ENCODE assay signal across 1 cellular context in genomic region chr7:20365486-20365885, GRCh38.
TF ChIP-seq lines count a peak whose summit lies in the region.

No MANE protein-coding gene starts in this region.

TF ChIP-seq in SK-N-SH treated with all-trans-retinoic acid at 6 μM for 48 hours, 23 proteins besides CTCF, POLR2A, EP300 and RAD21:
- TF ChIP-seq, protein P1, sequence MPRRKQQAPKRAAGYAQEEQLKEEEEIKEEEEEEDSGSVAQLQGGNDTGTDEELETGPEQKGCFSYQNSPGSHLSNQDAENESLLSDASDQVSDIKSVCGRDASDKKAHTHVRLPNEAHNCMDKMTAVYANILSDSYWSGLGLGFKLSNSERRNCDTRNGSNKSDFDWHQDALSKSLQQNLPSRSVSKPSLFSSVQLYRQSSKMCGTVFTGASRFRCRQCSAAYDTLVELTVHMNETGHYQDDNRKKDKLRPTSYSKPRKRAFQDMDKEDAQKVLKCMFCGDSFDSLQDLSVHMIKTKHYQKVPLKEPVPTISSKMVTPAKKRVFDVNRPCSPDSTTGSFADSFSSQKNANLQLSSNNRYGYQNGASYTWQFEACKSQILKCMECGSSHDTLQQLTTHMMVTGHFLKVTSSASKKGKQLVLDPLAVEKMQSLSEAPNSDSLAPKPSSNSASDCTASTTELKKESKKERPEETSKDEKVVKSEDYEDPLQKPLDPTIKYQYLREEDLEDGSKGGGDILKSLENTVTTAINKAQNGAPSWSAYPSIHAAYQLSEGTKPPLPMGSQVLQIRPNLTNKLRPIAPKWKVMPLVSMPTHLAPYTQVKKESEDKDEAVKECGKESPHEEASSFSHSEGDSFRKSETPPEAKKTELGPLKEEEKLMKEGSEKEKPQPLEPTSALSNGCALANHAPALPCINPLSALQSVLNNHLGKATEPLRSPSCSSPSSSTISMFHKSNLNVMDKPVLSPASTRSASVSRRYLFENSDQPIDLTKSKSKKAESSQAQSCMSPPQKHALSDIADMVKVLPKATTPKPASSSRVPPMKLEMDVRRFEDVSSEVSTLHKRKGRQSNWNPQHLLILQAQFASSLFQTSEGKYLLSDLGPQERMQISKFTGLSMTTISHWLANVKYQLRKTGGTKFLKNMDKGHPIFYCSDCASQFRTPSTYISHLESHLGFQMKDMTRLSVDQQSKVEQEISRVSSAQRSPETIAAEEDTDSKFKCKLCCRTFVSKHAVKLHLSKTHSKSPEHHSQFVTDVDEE (CRISPR knock-in tag; IDR thresholded peaks at IDR 0.05) = no peak
- TF ChIP-seq PPARA (CRISPR knock-in tag; IDR thresholded peaks at IDR 0.05; ENCODE audit: borderline replicate concordance) (no peak), RARB (CRISPR knock-in tag; IDR thresholded peaks at IDR 0.05) (no peak), CREB5 (CRISPR knock-in tag; IDR thresholded peaks at IDR 0.05; ENCODE audit: low read depth) (0 out of 2 replicates have a peak, but pooled peaks have one; percentile 43), ZFP30 (CRISPR knock-in tag; IDR thresholded peaks at IDR 0.05) (no peak), TCF4 (CRISPR knock-in tag; IDR thresholded peaks at IDR 0.05; ENCODE audit: borderline replicate concordance) (no peak), ZNF8 (CRISPR knock-in tag; IDR thresholded peaks at IDR 0.05) (no peak), ISL1 (CRISPR knock-in tag; IDR thresholded peaks at IDR 0.05) (peak; percentile 63)
- TF ChIP-seq, protein P2, sequence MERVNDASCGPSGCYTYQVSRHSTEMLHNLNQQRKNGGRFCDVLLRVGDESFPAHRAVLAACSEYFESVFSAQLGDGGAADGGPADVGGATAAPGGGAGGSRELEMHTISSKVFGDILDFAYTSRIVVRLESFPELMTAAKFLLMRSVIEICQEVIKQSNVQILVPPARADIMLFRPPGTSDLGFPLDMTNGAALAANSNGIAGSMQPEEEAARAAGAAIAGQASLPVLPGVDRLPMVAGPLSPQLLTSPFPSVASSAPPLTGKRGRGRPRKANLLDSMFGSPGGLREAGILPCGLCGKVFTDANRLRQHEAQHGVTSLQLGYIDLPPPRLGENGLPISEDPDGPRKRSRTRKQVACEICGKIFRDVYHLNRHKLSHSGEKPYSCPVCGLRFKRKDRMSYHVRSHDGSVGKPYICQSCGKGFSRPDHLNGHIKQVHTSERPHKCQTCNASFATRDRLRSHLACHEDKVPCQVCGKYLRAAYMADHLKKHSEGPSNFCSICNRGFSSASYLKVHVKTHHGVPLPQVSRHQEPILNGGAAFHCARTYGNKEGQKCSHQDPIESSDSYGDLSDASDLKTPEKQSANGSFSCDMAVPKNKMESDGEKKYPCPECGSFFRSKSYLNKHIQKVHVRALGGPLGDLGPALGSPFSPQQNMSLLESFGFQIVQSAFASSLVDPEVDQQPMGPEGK (CRISPR knock-in tag; IDR thresholded peaks at IDR 0.05; ENCODE audit: borderline replicate concordance) = no peak
TF ChIP-seq in SK-N-SH treated with all-trans-retinoic acid at 6 μM for 48 hours: peak in this region for 2.
